In genomic region chr10:109964318-109964717, GRCh38 we compare ENCODE assay signal across 15 cellular contexts. TPM values are rescaled to one million over a fixed set of nuclear protein-coding genes. Genes with fewer than 3 reads are reported as not detected.
A peak's percentile ranks its signal among the peaks of the same experiment; 100 is the strongest.
DNase-seq lines count a peak whose midpoint lies in the region; ATAC-seq and TF ChIP-seq lines count a peak whose summit lies in the region.
"Had no signal": no experiment of that assay in that cellular context is flagged by ENCODE, and none has a peak within 500 bp of the region (broad histone marks: within the 10 kb centered on the region; RNA-seq: fewer than 3 reads in every experiment).

No MANE protein-coding gene starts in this region.

- H3K9me3 ChIP-seq in H9 (ENCODE audit: control insufficient read depth, low read depth, low read length), result no peaks in the 10 kb centered on the region
- H3K9me3 ChIP-seq in endodermal cell (ENCODE audit: control insufficient read depth, low read length), result no peaks in the 10 kb centered on the region
- H3K9me3 ChIP-seq: HAP-1 had no signal

- H3K27me3 Mint-ChIP-seq in H9 (ENCODE audit: low read depth) (no peaks in the 10 kb centered on the region; the same call in 1 of the 2 replicates), WTC11 (ENCODE audit: low read depth) (no peaks in the 10 kb centered on the region), endodermal cell (ENCODE audit: insufficient read depth) (no peaks in the 10 kb centered on the region), nephron progenitor cell (ENCODE audit: low read depth, poor library complexity) (peaks cover 7% of the 10 kb centered on the region)

- no peaks in the 10 kb centered on the region for H3K79me2 ChIP-seq in H9 (ENCODE audit: insufficient read depth, low read length)

- no peak overlapping the region for H2BK15ac ChIP-seq in H9 (ENCODE audit: low read depth, low read length)

- no peak overlapping the region for H3K9ac ChIP-seq in H9 (ENCODE audit: extremely low read depth, insufficient read length, low read length)
- no peak overlapping the region for H3K9ac ChIP-seq in endodermal cell (ENCODE audit: extremely low read depth, low read length, poor library complexity, severe bottlenecking)

- no peak overlapping the region for H4K5ac ChIP-seq in H9 (ENCODE audit: insufficient read length, low read depth, low read length)

- no peaks in the 10 kb centered on the region for H3K36me3 ChIP-seq in endodermal cell (ENCODE audit: control insufficient read depth, insufficient read depth, low read length)
- H3K36me3 ChIP-seq: HAP-1 had no signal

- no peak overlapping the region for H2BK20ac ChIP-seq in H9 (ENCODE audit: low read depth, low read length, poor library complexity, severe bottlenecking)

- no peaks in the 10 kb centered on the region for H4K20me1 ChIP-seq in H9 (ENCODE audit: control insufficient read depth, insufficient read depth, insufficient read length)

- CTCF ChIA-PET in WTC11 (lab: Charles Lee), result interaction anchor here (0.6 to 1.9 kb wide), 5 partner anchors 10 to 212 kb away, joined by 3 to 7 read pairs (median 4); no protein-coding TSS in a partner anchor

- H3K4me1 Mint-ChIP-seq in H9 (peaks cover 44 to 49% of the 10 kb centered on the region in 2 experiments), WTC11 (peaks cover 56% of the 10 kb centered on the region), endodermal cell (peaks cover 52% of the 10 kb centered on the region), nephron progenitor cell (peaks cover 80% of the 10 kb centered on the region)

- H3K36me3 Mint-ChIP-seq in H9 (ENCODE audit: insufficient read depth in 1 of 3, low read depth in 3 of 3) (no peaks in the 10 kb centered on the region; a peak in 1 of 7 replicates), WTC11 (no peaks in the 10 kb centered on the region), endodermal cell (ENCODE audit: low read depth) (no peaks in the 10 kb centered on the region), nephron progenitor cell (ENCODE audit: low read depth) (no peaks in the 10 kb centered on the region)
- H3K36me3 Mint-ChIP-seq: CD14-positive monocyte; CD4-positive, alpha-beta memory T cell had no signal

- H3K23me2 ChIP-seq in H9 (ENCODE audit: insufficient read length, low read depth, low read length, poor library complexity, severe bottlenecking), result peaks cover 3% of the 10 kb centered on the region

- no CpG with 5 or more reads among the region's 10 CpGs for WGBS in H9 (ENCODE audit: extremely low coverage, insufficient read length, low lambda C conversion rate)
- WGBS in endodermal cell (ENCODE audit: insufficient coverage in 1 of 2, insufficient read length in 1 of 2), 2 experiments, result 93 to 94% methylated on average over 9 to 10 of the region's 10 CpGs

- no peaks in the 10 kb centered on the region for H3K27me3 ChIP-seq in H9 (ENCODE audit: insufficient read depth, low read length)
- no peaks in the 10 kb centered on the region for H3K27me3 ChIP-seq in endodermal cell (ENCODE audit: control insufficient read depth, insufficient read depth, low read length, poor library complexity, severe bottlenecking)

- no peaks in the 10 kb centered on the region for H3K79me1 ChIP-seq in H9 (ENCODE audit: insufficient read depth, low read depth, low read length, poor library complexity, severe bottlenecking)

- H3K27ac Mint-ChIP-seq in H9 (peak overlapping the region in 2 of 3 experiments; percentile 0 to 8; a peak in 1 of 7 replicates), WTC11 (no peak overlapping the region), endodermal cell (peak overlapping the region; percentile 41), nephron progenitor cell (peak overlapping the region; percentile 34)

- H2BK5ac ChIP-seq in H9 (ENCODE audit: insufficient read length, low read length), result no peak overlapping the region

- DNase-seq in H9, result no peak
- no peak for DNase-seq in WTC11 (ENCODE audit: low spot score)
- no peak for DNase-seq in endodermal cell
- DNase-seq in nephron progenitor cell, result no peak
- no peak for DNase-seq in superior temporal gyrus (ENCODE audit: extremely low spot score)
- no peak for DNase-seq in NCI-H226
- DNase-seq in NCI-H1048 (lab: John Stamatoyannopoulos, UW), result no peak
- DNase-seq: CD4-positive, alpha-beta memory T cell; DMS153; DMS79; GDM1; GOT3; KBM-7 had no signal

- H3K18ac ChIP-seq in H9 (ENCODE audit: insufficient read length, low read depth, low read length), result no peak overlapping the region

- no peak overlapping the region for H3K4ac ChIP-seq in H9 (ENCODE audit: low read depth, low read length)

- TF ChIP-seq CTCF in H9 (conservative IDR thresholded peaks at IDR 0.05) (no peak), WTC11 (IDR thresholded peaks at IDR 0.05) (no peak), endodermal cell (conservative IDR thresholded peaks at IDR 0.05) (no peak), nephron progenitor cell (IDR thresholded peaks at IDR 0.05) (no peak)

- no peak overlapping the region for H2BK12ac ChIP-seq in H9 (ENCODE audit: insufficient read length, low read depth, low read length)

- H3K4me1 ChIP-seq in H9 (ENCODE audit: insufficient read depth, low read length) (peaks cover 9% of the 10 kb centered on the region; the same call in 1 of the 2 replicates), endodermal cell (ENCODE audit: control insufficient read depth, insufficient read depth, low read length) (peaks cover 36% of the 10 kb centered on the region)
- H3K4me1 ChIP-seq: HAP-1 had no signal

- H3K14ac ChIP-seq in H9 (ENCODE audit: insufficient read depth, low read length), result no peak overlapping the region

- H2AFZ ChIP-seq in H9 (ENCODE audit: low read length), result no peak overlapping the region

- no peak overlapping the region for H3K56ac ChIP-seq in H9 (ENCODE audit: insufficient read length, low read depth, low read length)

- no peak overlapping the region for H3T11ph ChIP-seq in H9 (ENCODE audit: low read length)

- H3K4me3 ChIP-seq in endodermal cell (ENCODE audit: low read length), result no peak overlapping the region
- H3K4me3 ChIP-seq: HAP-1 had no signal

- H3K4me3 Mint-ChIP-seq in H9, result no peak overlapping the region
- H3K4me3 Mint-ChIP-seq in WTC11, result no peak overlapping the region
- H3K4me3 Mint-ChIP-seq in endodermal cell, result no peak overlapping the region
- no peak overlapping the region for H3K4me3 Mint-ChIP-seq in nephron progenitor cell
- H3K4me3 Mint-ChIP-seq: CD14-positive monocyte; CD4-positive, alpha-beta memory T cell had no signal

- H2BK120ac ChIP-seq in H9 (ENCODE audit: low read depth, low read length, poor library complexity, severe bottlenecking), result no peak overlapping the region

- H4K91ac ChIP-seq in H9 (ENCODE audit: insufficient read length, low read depth, low read length), result no peak overlapping the region

- H3K27ac ChIP-seq in H9 (ENCODE audit: insufficient read length, low read depth, low read length) (no peak overlapping the region), endodermal cell (ENCODE audit: low read depth, low read length) (no peak overlapping the region)

- no peaks in the 10 kb centered on the region; a peak in 1 of 5 replicates for H3K9me3 Mint-ChIP-seq in H9
- H3K9me3 Mint-ChIP-seq in WTC11, result no peaks in the 10 kb centered on the region
- no peaks in the 10 kb centered on the region for H3K9me3 Mint-ChIP-seq in endodermal cell
- no peaks in the 10 kb centered on the region for H3K9me3 Mint-ChIP-seq in nephron progenitor cell
- H3K9me3 Mint-ChIP-seq: CD14-positive monocyte; CD4-positive, alpha-beta memory T cell had no signal

- POLR2A ChIA-PET in WTC11 (lab: Charles Lee), result interaction anchor here (0.7 to 1.2 kb wide), 2 partner anchors 16 to 23 kb away, joined by 4 to 5 read pairs; no protein-coding TSS in a partner anchor

- no peak overlapping the region for H2AK5ac ChIP-seq in H9 (ENCODE audit: insufficient read length, low read length)

- no peak overlapping the region for H3K4me2 ChIP-seq in H9 (ENCODE audit: insufficient read depth, insufficient read length, low read length)

- ATAC-seq in WTC11, result no peak

- H3K23ac ChIP-seq in H9 (ENCODE audit: insufficient read length, low read depth, low read length), result no peak overlapping the region

- no peak overlapping the region for H4K8ac ChIP-seq in H9 (replicated peaks; ENCODE audit: insufficient read length, low read depth, low read length)

TF ChIP-seq in WTC11, 78 proteins besides CTCF, POLR2A, EP300 and RAD21:
- TF ChIP-seq NFYB (CRISPR knock-in tag; conservative IDR thresholded peaks at IDR 0.05; ENCODE audit: low read depth) (no peak), ZNF121 (CRISPR knock-in tag; IDR thresholded peaks at IDR 0.05) (0 out of 2 replicates have a peak, but pooled peaks have one; percentile 24), SP1 (CRISPR knock-in tag; conservative IDR thresholded peaks at IDR 0.05) (no peak), ZNF317 (CRISPR knock-in tag; IDR thresholded peaks at IDR 0.05; ENCODE audit: borderline replicate concordance, low read depth) (no peak), RORB (CRISPR knock-in tag; IDR thresholded peaks at IDR 0.05) (no peak)
TF ChIP-seq in WTC11: peak in this region for 1.

RNA-seq across cellular contexts. Expression of gene XPNPEP1, which starts 41.0 kb away (rescaled TPM):
- total RNA-seq in H9 (2021) (64.4 and 71.3 TPM in 2 replicates), WTC11 (2021) (57.1 to 60.2 TPM (median 59.3 TPM) in 3 replicates), endodermal cell (10 to 100 TPM; 39.2 to 50.2 TPM)
- 54.5 TPM for polyA plus RNA-seq in endodermal cell (2013, experiment 1 of 2)
- 51.2 TPM for polyA plus RNA-seq in endodermal cell (2013, experiment 2 of 2)

RNA-seq across cellular contexts. Expression of gene ADD3, which starts 43.5 kb away (rescaled TPM):
- total RNA-seq in H9 (2021) (59.9 and 66.4 TPM in 2 replicates), WTC11 (2021) (86.7 to 95.7 TPM (median 88.3 TPM) in 3 replicates), endodermal cell (100 to 1,000 TPM; 183 to 241 TPM)
- 105 TPM for polyA plus RNA-seq in endodermal cell (2013, experiment 1 of 2)
- 104 TPM for polyA plus RNA-seq in endodermal cell (2013, experiment 2 of 2)
